Comparison of ENCODE assay signal across 16 cellular contexts in the genomic region with DNA sequence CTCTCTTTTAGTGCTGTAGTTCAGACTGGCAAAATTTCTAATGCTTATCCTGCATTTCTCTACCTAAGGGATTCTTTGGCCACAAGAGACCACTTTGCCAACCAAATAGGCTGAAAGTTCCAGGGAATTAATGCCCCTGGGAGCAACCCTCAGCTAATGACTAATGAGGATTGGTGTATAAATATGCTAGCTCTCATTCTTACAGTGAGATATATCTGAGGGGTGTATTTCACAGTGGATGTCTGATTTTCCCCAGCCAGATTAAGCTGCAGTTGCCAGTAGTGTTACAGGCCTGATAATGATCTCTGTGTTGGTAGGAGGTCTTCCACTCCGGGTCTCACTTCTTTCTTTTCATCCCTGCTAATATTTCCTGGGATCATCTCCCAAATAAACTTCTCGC.
DNase-seq lines count a peak whose midpoint lies in the region; ATAC-seq and TF ChIP-seq lines count a peak whose summit lies in the region.
"Had no signal": no experiment of that assay in that cellular context is flagged by ENCODE, and none has a peak within 500 bp of the region (broad histone marks: within the 10 kb centered on the region; RNA-seq: fewer than 3 reads in every experiment).

No MANE protein-coding gene starts in this region.

- H3K27ac ChIP-seq in C4-2B (peak overlapping the region; percentile 29; the same call in 1 of the 2 replicates), SJSA1 (peak overlapping the region; percentile 99)

- intact Hi-C loops in sciatic nerve (cut with DNase I), result no loop called here
- intact Hi-C loops in posterior vena cava (cut with DNase I), result no loop called here

- H3K4me3 ChIP-seq in SJSA1 (no peak overlapping the region), fibroblast of mammary gland (ENCODE audit: control insufficient read depth, low read depth, low read length) (no peak overlapping the region)

- 0 out of 2 replicates have a peak, but pooled peaks cover 4% of the 10 kb centered on the region for H3K9me3 ChIP-seq in SJSA1 (replicated peaks)
- H3K9me3 ChIP-seq: ovary, upper lobe of right lung had no signal

- H3K36me3 ChIP-seq in SJSA1, result peaks cover 21% of the 10 kb centered on the region
- H3K36me3 ChIP-seq: ovary, upper lobe of right lung had no signal

- TF ChIP-seq CTCF in C4-2B (conservative IDR thresholded peaks at IDR 0.05), result no peak
- TF ChIP-seq CTCF in fibroblast of mammary gland (conservative IDR thresholded peaks at IDR 0.05; ENCODE audit: control insufficient read depth, insufficient read depth, low read depth, low read length), result no peak
- no peak for TF ChIP-seq CTCF in GM10266 (IDR thresholded peaks at IDR 0.05; ENCODE audit: control insufficient read depth, insufficient read depth, low read depth, missing control alignments)

- ATAC-seq in sciatic nerve, result peak; percentile 69
- ATAC-seq in GM21390 (IDR thresholded peaks at IDR 0.05; ENCODE audit: unreplicated experiment), result no peak
- no peak for ATAC-seq in HG03378 (IDR thresholded peaks at IDR 0.05; ENCODE audit: unreplicated experiment)
- ATAC-seq: upper lobe of right lung had no signal

- DNase-seq in SJSA1 (ENCODE audit: low read depth in 1 of 2, low spot score in 2 of 2), result peak in 1 of 2 experiments; percentile 76
- peak; percentile 38 for DNase-seq in fibroblast of mammary gland (ENCODE audit: low read depth)
- DNase-seq in sciatic nerve (ENCODE audit: low spot score), result no peak
- DNase-seq in posterior vena cava (ENCODE audit: low spot score), result no peak
- DNase-seq in GM10266 (ENCODE audit: extremely low spot score), result no peak
- DNase-seq: activated CD4-positive, alpha-beta T cell treated with anti-CD3 and anti-CD28 coated beads for 4 hours; activated T-cell treated with anti-CD3 and anti-CD28 coated beads, Interleukin-2, amount 50 U/mL, for 48 hours; amygdala; DMS79; NCI-H1436; RPMI8226; upper lobe of right lung had no signal

- H3K27me3 ChIP-seq in SJSA1 (replicated peaks), result no peaks in the 10 kb centered on the region
- H3K27me3 ChIP-seq: ovary, upper lobe of right lung had no signal

- H3K4me1 ChIP-seq in SJSA1 (replicated peaks), result peaks cover 25% of the 10 kb centered on the region
- H3K4me1 ChIP-seq: upper lobe of right lung had no signal
